35 cellular contexts compared by ENCODE assay signal in genomic region chr6:76073281-76073680, GRCh38. TPM values are rescaled to one million over a fixed set of nuclear protein-coding genes. Genes with fewer than 3 reads are reported as not detected.
"Had no signal": no experiment of that assay in that cellular context is flagged by ENCODE, and none has a peak within 500 bp of the region (broad histone marks: within the 10 kb centered on the region; RNA-seq: fewer than 3 reads in every experiment).

No MANE protein-coding gene starts in this region.

- H3K36me3 ChIP-seq: ascending aorta, cardiac muscle cell had no signal

- DNase-seq: activated CD4-positive, alpha-beta memory T cell treated with anti-CD3 and anti-CD28 coated beads, Interleukin-2, amount 10 ng/mL, durations not matched to agents 7 days and 5 days; activated CD4-positive, alpha-beta T cell treated with anti-CD3 and anti-CD28 coated beads for 1 hour; activated CD4-positive, alpha-beta T cell treated with anti-CD3 and anti-CD28 coated beads for 36 hours; activated CD4-positive, alpha-beta T cell treated with anti-CD3 and anti-CD28 coated beads for 48 hours; activated CD4-positive, alpha-beta T cell treated with anti-CD3 and anti-CD28 coated beads, Interleukin-2, amount 10 ng/mL, durations not matched to agents 7 days and 5 days; activated CD4-positive, alpha-beta T cell treated with anti-CD3 and anti-CD28 coated beads, Interleukin-2, amount 50 U/mL, for 48 hours; activated CD4-positive, CD25-positive, alpha-beta regulatory T cell; activated CD8-positive, alpha-beta memory T cell treated with anti-CD3 and anti-CD28 coated beads for 24 hours; activated CD8-positive, alpha-beta memory T cell treated with anti-CD3 and anti-CD28 coated beads, Interleukin-2, amount 10 ng/mL, durations not matched to agents 7 days and 5 days; activated CD8-positive, alpha-beta memory T cell treated with anti-CD3 and anti-CD28 coated beads, Interleukin-2, amount 50 U/mL, for 48 hours; activated CD8-positive, alpha-beta T cell treated with anti-CD3 and anti-CD28 coated beads, Interleukin-2, amount 10 ng/mL, durations not matched to agents 7 days and 5 days; activated effector memory CD4-positive, alpha-beta T cell treated with Interleukin-2 at 50 U/mL for 16 hours; activated gamma-delta T cell; activated naive CD4-positive, alpha-beta T cell treated with anti-CD3 and anti-CD28 coated beads, Interleukin-2, amount 10 ng/mL, durations not matched to agents 7 days and 5 days; activated naive CD4-positive, alpha-beta T cell treated with Interleukin-2 at 50 U/mL for 16 hours; activated naive CD8-positive, alpha-beta T cell treated with anti-CD3 and anti-CD28 coated beads, Interleukin-2, amount 10 ng/mL, durations not matched to agents 7 days and 5 days; activated naive CD8-positive, alpha-beta T cell treated with anti-CD3 and anti-CD28 coated beads, Interleukin-2, amount 50 U/mL, for 24 hours; activated T-cell treated with anti-CD3 and anti-CD28 coated beads, Interleukin-2, amount 50 U/mL, for 24 hours; activated T-cell treated with anti-CD3 and anti-CD28 coated beads, Interleukin-2, amount 50 U/mL, for 48 hours; amygdala; anterior cingulate cortex; caudate nucleus; cerebellar nuclear complex; T-helper 1 cell; T-helper 2 cell; T-helper 9 cell had no signal

- H3K4me3 ChIP-seq: ascending aorta, cardiac muscle cell had no signal

- H3K27ac ChIP-seq: ascending aorta, cardiac muscle cell, VCaP had no signal

- H3K4me1 ChIP-seq: ascending aorta had no signal

- ATAC-seq: activated CD4-positive, alpha-beta T cell treated with anti-CD3 and anti-CD28 coated beads for 36 hours; activated CD4-positive, CD25-positive, alpha-beta regulatory T cell treated with anti-CD3 and anti-CD28 coated beads, Interleukin-2, amount 50 U/mL, for 24 hours; activated CD8-positive, alpha-beta memory T cell treated with anti-CD3 and anti-CD28 coated beads, Interleukin-2, amount 10 ng/mL, durations not matched to agents 7 days and 5 days; activated CD8-positive, alpha-beta T cell treated with anti-CD3 and anti-CD28 coated beads, Interleukin-2, amount 10 ng/mL, durations not matched to agents 7 days and 5 days; activated naive CD8-positive, alpha-beta T cell treated with anti-CD3 and anti-CD28 coated beads, Interleukin-2, amount 50 U/mL, for 24 hours; WTC11 had no signal

- H3K9me3 ChIP-seq: ascending aorta had no signal

- FAIRE-seq: bronchial epithelial cell, TTC549 had no signal

- H3K27me3 ChIP-seq: ascending aorta, cardiac muscle cell had no signal

RNA-seq across cellular contexts. Expression of gene IMPG1, which starts 0.8 kb away (rescaled TPM):
- total RNA-seq: activated CD4-positive, alpha-beta memory T cell treated with anti-CD3 and anti-CD28 coated beads, Interleukin-2, amount 10 ng/mL, durations not matched to agents 7 days and 5 days; activated CD4-positive, alpha-beta T cell treated with anti-CD3 and anti-CD28 coated beads for 36 hours; activated CD4-positive, alpha-beta T cell treated with anti-CD3 and anti-CD28 coated beads, Interleukin-2, amount 10 ng/mL, durations not matched to agents 7 days and 5 days; activated CD8-positive, alpha-beta memory T cell treated with anti-CD3 and anti-CD28 coated beads, Interleukin-2, amount 10 ng/mL, durations not matched to agents 7 days and 5 days; activated CD8-positive, alpha-beta T cell treated with anti-CD3 and anti-CD28 coated beads, Interleukin-2, amount 10 ng/mL, durations not matched to agents 7 days and 5 days; activated naive CD8-positive, alpha-beta T cell treated with anti-CD3 and anti-CD28 coated beads, Interleukin-2, amount 10 ng/mL, durations not matched to agents 7 days and 5 days; activated T-helper 2 cell treated with anti-CD3 and anti-CD28 coated beads, Interferon-gamma antibody, Interleukin-2, Interleukin-4, amounts not matched to agents 10 μg/mL and 5 μg/mL and 100 μg/mL, durations not matched to agents 14 hours and 24 hours and 36 hours; ascending aorta; bronchial epithelial cell; chondrocyte; WTC11 had no signal
